ENCODE assay signal across 8 cellular contexts in the genomic region with DNA sequence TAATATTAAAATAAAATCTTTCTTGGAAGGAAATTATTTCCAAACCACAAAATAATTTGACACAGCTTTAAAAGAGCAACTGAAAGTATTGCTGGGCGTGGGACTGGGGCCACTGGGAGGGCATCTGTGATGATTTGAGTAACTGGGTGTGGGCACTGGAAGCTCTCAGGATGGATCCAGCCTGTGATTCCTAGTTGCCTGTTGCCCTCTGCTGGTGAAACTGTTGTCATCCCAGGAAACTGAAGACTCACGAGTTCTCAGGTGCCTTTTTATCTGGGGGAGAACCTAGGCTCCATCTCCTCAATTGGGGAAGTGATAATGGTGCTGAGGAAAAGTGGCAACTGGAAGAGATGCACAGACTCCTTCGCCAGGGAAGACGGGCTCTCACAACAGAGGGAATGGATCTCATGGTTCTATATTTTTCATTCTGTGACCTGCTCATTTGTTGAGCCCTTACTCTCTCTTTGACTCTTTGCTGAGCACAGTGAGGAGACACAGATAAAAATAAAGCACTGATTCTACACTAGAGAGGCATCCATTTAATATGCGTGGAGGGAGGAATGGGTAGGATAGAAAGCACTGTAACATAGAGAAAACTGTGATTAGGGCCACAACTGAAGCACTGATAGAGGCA.
DNase-seq lines count a peak whose midpoint lies in the region; TF ChIP-seq lines count a peak whose summit lies in the region.

No MANE protein-coding gene starts in this region.

- no peaks in the 10 kb centered on the region; the same call in 1 of the 2 replicates for H3K27me3 ChIP-seq in MG63
- H3K27me3 ChIP-seq in SJCRH30: no peaks in the 10 kb centered on the region
- H3K27me3 ChIP-seq in uterus: no peaks in the 10 kb centered on the region

- peak; percentile 94 for TF ChIP-seq CTCF in epithelial cell of esophagus (IDR thresholded peaks at IDR 0.05; ENCODE audit: insufficient read depth, low read depth, low read length, missing control alignments)
- peak; percentile 38 to 55 (median 48) for TF ChIP-seq CTCF in uterus (IDR thresholded peaks at IDR 0.05)

- H3K36me3 ChIP-seq in MG63: no peaks in the 10 kb centered on the region
- no peaks in the 10 kb centered on the region for H3K36me3 ChIP-seq in SJCRH30
- H3K36me3 ChIP-seq in uterus: no peaks in the 10 kb centered on the region

- intact Hi-C loops in uterus (cut with DNase I; ENCODE audit: low total_unique reads): no loop called here

- peak; percentile 58 to 85 (median 61) for DNase-seq in NCI-H1417 (lab: John Stamatoyannopoulos, UW)
- no peak for DNase-seq in NCI-H1417 treated with DMSO at 0.1 percent for 48 hours (lab: John Stamatoyannopoulos, UW)
- DNase-seq in MG63: peak; percentile 64
- peak; percentile 12 to 49 for DNase-seq in SJCRH30
- peak; percentile 83 for DNase-seq in epithelial cell of esophagus (ENCODE audit: low read depth)
- peak; percentile 60 for DNase-seq in middle frontal gyrus (ENCODE audit: extremely low spot score, low spot score)
- DNase-seq in uterus: peak; percentile 46 to 47
- no peak for DNase-seq in GOT3 (lab: John Stamatoyannopoulos, UW)

- H3K4me3 ChIP-seq in MG63 (no peak overlapping the region), SJCRH30 (no peak overlapping the region), epithelial cell of esophagus (ENCODE audit: low read length) (no peak overlapping the region), uterus (no peak overlapping the region)

- H3K27ac ChIP-seq in SJCRH30 (no peak overlapping the region), uterus (no peak overlapping the region)

- H3K4me1 ChIP-seq in SJCRH30 (no peaks in the 10 kb centered on the region), uterus (no peaks in the 10 kb centered on the region)

- no peak for TF ChIP-seq POLR2A in uterus (IDR thresholded peaks at IDR 0.05)

- H3K9me3 ChIP-seq in MG63: no peaks in the 10 kb centered on the region
- H3K9me3 ChIP-seq in SJCRH30 (replicated peaks): no peaks in the 10 kb centered on the region
- H3K9me3 ChIP-seq in uterus: no peaks in the 10 kb centered on the region

Comparison
In these comparisons a context has a peak if more than half of its experiments do, and no peak if none do; other contexts are left out.
1. DNase-seq: peak in NCI-H1417 (3 of 3), MG63 (single experiment), SJCRH30 (2 of 2), epithelial cell of esophagus (single experiment), middle frontal gyrus (single experiment) and uterus (2 of 2); none in NCI-H1417 treated with DMSO at 0.1 percent for 48 hours (single experiment) and GOT3 (single experiment).